ENCODE assay signal across 8 cellular contexts in the genomic region with DNA sequence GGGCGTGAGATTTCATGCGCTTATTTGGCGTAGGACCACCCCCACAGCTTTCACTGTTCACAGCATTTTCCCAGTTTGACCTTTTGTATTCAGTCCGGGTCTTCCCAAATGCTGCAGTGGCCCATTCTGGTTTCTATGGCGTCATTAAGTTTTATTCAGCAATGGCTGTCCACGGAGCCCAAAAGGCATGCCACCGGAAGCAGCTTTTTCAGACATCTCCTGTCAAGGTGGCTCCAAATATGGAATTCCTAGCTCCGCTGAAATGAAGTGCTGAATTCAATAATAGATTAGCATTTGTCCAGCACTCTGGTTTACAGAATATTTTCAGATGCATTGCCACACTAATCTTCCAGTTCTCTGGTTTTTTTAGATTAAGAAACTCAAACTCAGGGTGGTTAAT.
DNase-seq lines count a peak whose midpoint lies in the region; ATAC-seq, FAIRE-seq and TF ChIP-seq lines count a peak whose summit lies in the region.

No MANE protein-coding gene starts in this region.

- no peak overlapping the region for H3K14ac ChIP-seq in trophoblast cell (ENCODE audit: low read length)

- peaks cover 12% of the 10 kb centered on the region for H3K27me3 Mint-ChIP-seq in activated T-helper 1 cell treated with anti-CD3 and anti-CD28 coated beads, Interleukin-12 subunit alpha, Interleukin-12 subunit beta, Interleukin-2, Interleukin-4 antibody, amounts not matched to agents 30 ng/mL and 10 ng/mL and 1 ng/mL, durations not matched to agents 14 hours and 24 hours and 36 hours (ENCODE audit: insufficient read depth)

- H3K27ac ChIP-seq in A549, result 0 out of 6 replicates have a peak overlapping the region, but pooled peaks of 1 of the 2 experiments have one; percentile 89
- H3K27ac ChIP-seq in kidney (ENCODE audit: low read depth in 2 of 2, low read length in 2 of 2), result no peak overlapping the region
- no peak overlapping the region for H3K27ac ChIP-seq in trophoblast cell (ENCODE audit: low read depth, low read length)
- H3K27ac ChIP-seq in aorta (ENCODE audit: low read depth in 1 of 2, low read length in 2 of 2), result no peak overlapping the region

- H3K4me2 ChIP-seq in A549, result peak overlapping the region; percentile 78
- no peak overlapping the region for H3K4me2 ChIP-seq in trophoblast cell (ENCODE audit: low read length)

- H3K9me3 Mint-ChIP-seq in activated T-helper 1 cell treated with anti-CD3 and anti-CD28 coated beads, Interleukin-12 subunit alpha, Interleukin-12 subunit beta, Interleukin-2, Interleukin-4 antibody, amounts not matched to agents 30 ng/mL and 10 ng/mL and 1 ng/mL, durations not matched to agents 14 hours and 24 hours and 36 hours, result no peaks in the 10 kb centered on the region

- H3K4me3 ChIP-seq in A549 (no peak overlapping the region), GM06990 (replicated peaks; ENCODE audit: low read depth, low read length) (peak overlapping the region; percentile 25; the same call in 1 of the 2 replicates), kidney (ENCODE audit: low read length in 2 of 2) (peak overlapping the region; percentile 40 to 75), trophoblast cell (ENCODE audit: low read depth, low read length) (no peak overlapping the region), aorta (ENCODE audit: low read length in 2 of 2) (no peak overlapping the region)

- H3K4ac ChIP-seq in trophoblast cell (ENCODE audit: low read depth, low read length), result no peak overlapping the region

- no peak overlapping the region for H3K27ac Mint-ChIP-seq in activated T-helper 1 cell treated with anti-CD3 and anti-CD28 coated beads, Interleukin-12 subunit alpha, Interleukin-12 subunit beta, Interleukin-2, Interleukin-4 antibody, amounts not matched to agents 30 ng/mL and 10 ng/mL and 1 ng/mL, durations not matched to agents 14 hours and 24 hours and 36 hours

- H3K4me1 Mint-ChIP-seq in activated T-helper 1 cell treated with anti-CD3 and anti-CD28 coated beads, Interleukin-12 subunit alpha, Interleukin-12 subunit beta, Interleukin-2, Interleukin-4 antibody, amounts not matched to agents 30 ng/mL and 10 ng/mL and 1 ng/mL, durations not matched to agents 14 hours and 24 hours and 36 hours (ENCODE audit: low read depth), result peaks cover 18% of the 10 kb centered on the region

- peaks cover 2% of the 10 kb centered on the region for H3K79me1 ChIP-seq in trophoblast cell (ENCODE audit: low read length)

- no peak for FAIRE-seq in A549 (lab: Jason Lieb, UNC)
- no peak for FAIRE-seq in kidney (lab: Jason Lieb, UNC)

- no peak overlapping the region for H3K23ac ChIP-seq in trophoblast cell (ENCODE audit: low read length)

- TF ChIP-seq EP300 in A549 (IDR thresholded peaks at IDR 0.05), result no peak

- TF ChIP-seq CTCF in A549 (IDR thresholded peaks at IDR 0.05) (no peak), GM06990 (IDR thresholded peaks at IDR 0.05; ENCODE audit: insufficient read depth, low read length, poor library complexity, severe bottlenecking) (no peak), kidney (IDR thresholded peaks at IDR 0.05; ENCODE audit: borderline replicate concordance, extremely low read depth, insufficient read depth) (no peak)

- H3K4me1 ChIP-seq in A549, result no peaks in the 10 kb centered on the region
- H3K4me1 ChIP-seq in kidney (ENCODE audit: control insufficient read depth in 1 of 2, insufficient read depth in 1 of 2, low read depth in 1 of 2, low read length in 2 of 2), result peaks cover 0 to 4% of the 10 kb centered on the region in 2 donors
- H3K4me1 ChIP-seq in trophoblast cell (ENCODE audit: control insufficient read depth in 1 of 2, insufficient read depth in 2 of 2, low read length in 2 of 2), result no peaks in the 10 kb centered on the region
- H3K4me1 ChIP-seq in aorta (ENCODE audit: control insufficient read depth in 1 of 2, insufficient read depth in 2 of 2, low read length in 2 of 2), result peaks cover 0 to 3% of the 10 kb centered on the region in 2 donors

- no peak for ATAC-seq in A549
- no peak for ATAC-seq in aorta (ENCODE audit: low FRiP score)
- no peak for ATAC-seq in HG03439 (IDR thresholded peaks at IDR 0.05; ENCODE audit: unreplicated experiment)

- H3K4me3 Mint-ChIP-seq in activated T-helper 1 cell treated with anti-CD3 and anti-CD28 coated beads, Interleukin-12 subunit alpha, Interleukin-12 subunit beta, Interleukin-2, Interleukin-4 antibody, amounts not matched to agents 30 ng/mL and 10 ng/mL and 1 ng/mL, durations not matched to agents 14 hours and 24 hours and 36 hours, result peak overlapping the region; percentile 76

- no peak overlapping the region for H2BK5ac ChIP-seq in trophoblast cell (ENCODE audit: low read depth, low read length, poor library complexity)

- H3K9ac ChIP-seq in kidney (ENCODE audit: low read length in 2 of 2), result no peak overlapping the region
- no peak overlapping the region for H3K9ac ChIP-seq in trophoblast cell (ENCODE audit: low read length)

- H2AK5ac ChIP-seq in trophoblast cell (ENCODE audit: low read length), result no peak overlapping the region

- H3K18ac ChIP-seq in trophoblast cell (ENCODE audit: low read length), result no peak overlapping the region

- intact Hi-C loops in activated T-helper 1 cell treated with anti-CD3 and anti-CD28 coated beads, Interleukin-12 subunit alpha, Interleukin-12 subunit beta, Interleukin-2, Interleukin-4 antibody, amounts not matched to agents 30 ng/mL and 10 ng/mL and 1 ng/mL, durations not matched to agents 14 hours and 24 hours and 36 hours (cut with micrococcal nuclease), result loop anchor here (1.0 to 2.0 kb wide), 2 partner anchors 39 to 95 kb away; no protein-coding TSS in a partner anchor
- intact Hi-C loops in kidney (cut with DNase I), result no loop called here
- intact Hi-C loops in aorta (cut with DNase I), result no loop called here

- H2BK12ac ChIP-seq in trophoblast cell (ENCODE audit: low read length), result no peak overlapping the region

- CTCF ChIA-PET in A549 (lab: Yijun Ruan, JAX), result interaction anchor here (1.1 to 4.4 kb wide), 9 partner anchors 8 to 117 kb away, joined by 3 to 20 read pairs (median 5); no protein-coding TSS in a partner anchor

- H3K36me3 Mint-ChIP-seq in activated T-helper 1 cell treated with anti-CD3 and anti-CD28 coated beads, Interleukin-12 subunit alpha, Interleukin-12 subunit beta, Interleukin-2, Interleukin-4 antibody, amounts not matched to agents 30 ng/mL and 10 ng/mL and 1 ng/mL, durations not matched to agents 14 hours and 24 hours and 36 hours (ENCODE audit: low read depth), result no peaks in the 10 kb centered on the region

- no peak overlapping the region for H4K8ac ChIP-seq in trophoblast cell (ENCODE audit: low read depth, low read length)

- POLR2A ChIA-PET in A549 (lab: Yijun Ruan, JAX), result interaction anchor here (0.7 kb wide), 1 partner anchor 29 kb away, joined by 6 read pairs; no protein-coding TSS in a partner anchor

- H4K91ac ChIP-seq in trophoblast cell (ENCODE audit: low read depth, low read length), result no peak overlapping the region

- H4K12ac ChIP-seq in trophoblast cell (ENCODE audit: low read depth, low read length), result no peak overlapping the region

- TF ChIP-seq RAD21 in A549 (conservative IDR thresholded peaks at IDR 0.05 in 1 of 2, IDR thresholded peaks at IDR 0.05 in 1 of 2), result no peak

- H2BK120ac ChIP-seq in trophoblast cell (ENCODE audit: insufficient read depth, low read length, poor library complexity), result no peak overlapping the region

- H2AFZ ChIP-seq in trophoblast cell (ENCODE audit: insufficient read depth, low read length, poor library complexity), result no peak overlapping the region

- H3K79me2 ChIP-seq in trophoblast cell (ENCODE audit: control insufficient read depth, insufficient read depth, low read length, poor library complexity), result no peaks in the 10 kb centered on the region

- H3K27me3 ChIP-seq in GM06990 (replicated peaks; ENCODE audit: control insufficient read depth, insufficient read depth, low read length) (no peaks in the 10 kb centered on the region), trophoblast cell (ENCODE audit: insufficient read depth, low read length) (no peaks in the 10 kb centered on the region), aorta (ENCODE audit: control insufficient read depth in 1 of 2, insufficient read depth in 2 of 2, low read length in 1 of 2) (no peaks in the 10 kb centered on the region)

- H3K9me3 ChIP-seq in A549 (peaks cover 3% of the 10 kb centered on the region; the same call in 1 of the 3 replicates), kidney (ENCODE audit: control insufficient read depth in 1 of 2, low read length in 2 of 2) (no peaks in the 10 kb centered on the region), trophoblast cell (ENCODE audit: insufficient read depth, low read depth, low read length) (no peaks in the 10 kb centered on the region), aorta (ENCODE audit: control insufficient read depth, low read length) (no peaks in the 10 kb centered on the region)

- WGBS in A549 (ENCODE audit: missing lambda C conversion rate), result 79% methylated on average over 8 of the region's 8 CpGs
- no CpG with 5 or more reads among the region's 8 CpGs for WGBS in trophoblast cell (ENCODE audit: extremely low coverage, insufficient coverage, insufficient read length)
- WGBS in aorta, 2 donors, result 44 to 74% methylated on average over 8 of the region's 8 CpGs

- TF ChIP-seq POLR2A in A549 (IDR thresholded peaks at IDR 0.05; ENCODE audit: low read length), result no peak

- DNase-seq in A549 (ENCODE audit: low read depth in 1 of 2, low spot score in 1 of 2), result no peak
- DNase-seq in GM06990 (ENCODE audit: extremely low read depth, insufficient read length), result no peak
- DNase-seq in activated T-helper 1 cell treated with anti-CD3 and anti-CD28 coated beads, Interleukin-12 subunit alpha, Interleukin-12 subunit beta, Interleukin-2, Interleukin-4 antibody, amounts not matched to agents 30 ng/mL and 10 ng/mL and 1 ng/mL, durations not matched to agents 14 hours and 24 hours and 36 hours (ENCODE audit: low spot score), result no peak
- no peak for DNase-seq in kidney
- no peak for DNase-seq in trophoblast cell
- DNase-seq in aorta, result no peak
- no peak for DNase-seq in NCI-H2107 (lab: John Stamatoyannopoulos, UW)

- no peaks in the 10 kb centered on the region for H3K36me3 ChIP-seq in GM06990 (ENCODE audit: control insufficient read depth, insufficient read depth, low read length)
- no peaks in the 10 kb centered on the region for H3K36me3 ChIP-seq in kidney (ENCODE audit: control insufficient read depth in 1 of 2, insufficient read depth in 2 of 2, low read length in 2 of 2)
- H3K36me3 ChIP-seq in trophoblast cell (ENCODE audit: control insufficient read depth in 1 of 2, insufficient read depth in 2 of 2, low read length in 2 of 2), result no peaks in the 10 kb centered on the region
- H3K36me3 ChIP-seq in aorta (ENCODE audit: control insufficient read depth in 1 of 2, insufficient read depth in 2 of 2, low read length in 1 of 2), result no peaks in the 10 kb centered on the region

TF ChIP-seq in A549, 52 proteins besides CTCF, POLR2A, EP300 and RAD21 (continues in another document):
- TF ChIP-seq E2F6 (IDR thresholded peaks at IDR 0.05; ENCODE audit: borderline replicate concordance, low read depth) (no peak), SMC3 (IDR thresholded peaks at IDR 0.05) (no peak), KDM5A (IDR thresholded peaks at IDR 0.05) (no peak)

Comparison
In these comparisons a context has a peak if more than half of its experiments do, and no peak if none do; other contexts are left out.
1. H3K4me3 ChIP-seq: peak in GM06990 (single experiment) and kidney (2 of 2); none in A549 (single experiment), trophoblast cell (single experiment) and aorta (0 of 2).